ENCODE assay signal across 1 cellular context in genomic region chr5:28499764-28500290, GRCh38.
TF ChIP-seq lines count a peak whose summit lies in the region.

No MANE protein-coding gene starts in this region.

TF ChIP-seq in HepG2, 621 proteins besides CTCF, POLR2A, EP300 and RAD21 (continued from another document):
- TF ChIP-seq ZNF513 (CRISPR knock-in tag; conservative IDR thresholded peaks at IDR 0.05) (no peak), ZFP62 (CRISPR knock-in tag; IDR thresholded peaks at IDR 0.05) (no peak), PAXIP1 (CRISPR knock-in tag; conservative IDR thresholded peaks at IDR 0.05) (no peak), ZNF501 (CRISPR knock-in tag; IDR thresholded peaks at IDR 0.05) (no peak), ZNF12 (CRISPR knock-in tag; IDR thresholded peaks at IDR 0.05) (no peak), SOX13 (IDR thresholded peaks at IDR 0.05) (no peak), SOX13 (CRISPR knock-in tag; conservative IDR thresholded peaks at IDR 0.05 in 1 of 2, IDR thresholded peaks at IDR 0.05 in 1 of 2) (no peak)
